Comparison of ENCODE assay signal across 27 cellular contexts in the genomic region with DNA sequence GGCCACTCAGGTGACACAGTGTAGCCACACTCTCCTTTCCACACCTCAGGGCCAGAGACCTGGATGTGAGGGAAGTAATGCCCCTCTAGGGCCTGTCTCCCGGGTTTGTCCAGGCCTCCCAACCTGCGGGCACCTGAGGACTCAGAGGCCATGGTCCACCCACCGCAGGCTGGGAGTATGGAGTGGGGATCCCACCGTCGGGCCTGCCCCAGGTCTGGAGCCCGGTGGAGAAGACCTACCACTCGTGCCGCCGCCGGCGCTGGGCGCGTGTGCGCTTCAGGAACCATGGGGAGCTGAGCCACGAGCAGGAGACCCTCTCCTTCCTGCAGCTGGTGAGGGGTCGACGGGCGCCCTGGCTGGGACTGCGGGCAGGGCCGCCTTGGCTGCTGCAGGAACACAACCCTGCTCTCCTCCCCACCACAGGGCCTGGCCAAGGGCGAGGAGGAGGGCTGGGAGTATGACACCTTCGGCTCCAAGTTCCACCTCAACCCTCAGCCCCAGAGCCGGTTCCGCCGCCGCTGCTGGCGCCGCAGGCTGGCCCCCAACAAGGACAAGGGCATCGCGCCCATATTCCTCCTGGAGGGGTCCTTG. TPM values are rescaled to one million over a fixed set of nuclear protein-coding genes. Genes with fewer than 3 reads are reported as not detected.
"Had no signal": no experiment of that assay in that cellular context is flagged by ENCODE, and none has a peak within 500 bp of the region (broad histone marks: within the 10 kb centered on the region; RNA-seq: fewer than 3 reads in every experiment).

No MANE protein-coding gene starts in this region.

- H3K9me3 ChIP-seq: colonic mucosa, esophagus muscularis mucosa, gastroesophageal sphincter, heart left ventricle, left lung, neutrophil, pancreas, thoracic aorta, tibial nerve, vagina had no signal

- H3K4me1 Mint-ChIP-seq: natural killer cell had no signal

- H3K4me3 ChIP-seq: colonic mucosa, esophagus muscularis mucosa, gastroesophageal sphincter, heart left ventricle, hepatocyte, left lung, pancreas, thoracic aorta, tibial nerve, vagina had no signal

- H3K27me3 Mint-ChIP-seq: dendritic cell treated with granulocyte-macrophage colony-stimulating factor and Interleukin-4, amounts not matched to agents 40 ng/mL and 50 ng/mL, for 4 days had no signal

- H3K4me1 ChIP-seq: colonic mucosa, foreskin keratinocyte, gastroesophageal sphincter, left lung, pancreas had no signal

- H3K4me2 ChIP-seq: hepatocyte had no signal

- H2AFZ ChIP-seq: hepatocyte had no signal

- H3K27ac Mint-ChIP-seq: dendritic cell treated with granulocyte-macrophage colony-stimulating factor and Interleukin-4, amounts not matched to agents 40 ng/mL and 50 ng/mL, for 4 days; natural killer cell; progenitor cell of endocrine pancreas; stimulated activated effector memory CD8-positive, alpha-beta T cell treated with anti-CD3 and anti-CD28 coated beads, Interleukin-12 subunit alpha, Interleukin-12 subunit beta, amount 100 ng/mL, for 72 hours had no signal

- H3K27ac ChIP-seq: colonic mucosa, esophagus muscularis mucosa, foreskin keratinocyte, gastroesophageal sphincter, heart left ventricle, hepatocyte, neutrophil, pancreas, thoracic aorta, tibial nerve, vagina had no signal

- ATAC-seq: foreskin keratinocyte; gastroesophageal sphincter; heart left ventricle; natural killer cell; pancreas; sciatic nerve; stimulated activated effector memory CD8-positive, alpha-beta T cell treated with anti-CD3 and anti-CD28 coated beads, Interleukin-12 subunit alpha, Interleukin-12 subunit beta, amount 100 ng/mL, for 72 hours had no signal

- H3K36me3 ChIP-seq: colonic mucosa, esophagus muscularis mucosa, gastroesophageal sphincter, heart left ventricle, left lung, neutrophil, pancreas, thoracic aorta, tibial nerve, vagina had no signal

- H3K27me3 ChIP-seq: colonic mucosa, heart left ventricle, hepatocyte, left lung, neutrophil, pancreas, vagina had no signal

- DNase-seq: colonic mucosa; effector CD8-positive, alpha-beta T cell; foreskin keratinocyte; heart left ventricle; kidney; left lung; natural killer cell; pancreas; stimulated activated CD4-positive, alpha-beta T cell treated with anti-CD3 and anti-CD28 coated beads, Interleukin-2, amount 100 ng/mL, for 24 hours; stimulated activated CD4-positive, alpha-beta T cell treated with anti-CD3 and anti-CD28 coated beads, Interleukin-4, amount 100 ng/mL, for 24 hours; stimulated activated naive CD4-positive, alpha-beta T cell treated with Interleukin-2 at 50 U/mL for 16 hours had no signal

- H3K9me3 Mint-ChIP-seq: dendritic cell treated with granulocyte-macrophage colony-stimulating factor and Interleukin-4, amounts not matched to agents 40 ng/mL and 50 ng/mL, for 4 days; natural killer cell; stimulated activated effector memory CD8-positive, alpha-beta T cell treated with anti-CD3 and anti-CD28 coated beads, Interleukin-12 subunit alpha, Interleukin-12 subunit beta, amount 100 ng/mL, for 72 hours had no signal

- H3K4me3 Mint-ChIP-seq: dendritic cell treated with granulocyte-macrophage colony-stimulating factor and Interleukin-4, amounts not matched to agents 40 ng/mL and 50 ng/mL, for 4 days; natural killer cell; stimulated activated effector memory CD8-positive, alpha-beta T cell treated with anti-CD3 and anti-CD28 coated beads, Interleukin-12 subunit alpha, Interleukin-12 subunit beta, amount 100 ng/mL, for 72 hours had no signal

RNA-seq across cellular contexts. Expression of a gene that starts 48.6 kb away (rescaled TPM):
- total RNA-seq: chondrocyte, colonic mucosa, endothelial cell of umbilical vein, gastroesophageal sphincter, lower leg skin, mononuclear cell, natural killer cell, omental fat pad, thoracic aorta had no signal
- polyA plus RNA-seq: endothelial cell of umbilical vein had no signal
